8 cellular contexts compared by ENCODE assay signal in genomic region chr17:17751996-17752821, GRCh38.
DNase-seq lines count a peak whose midpoint lies in the region; ATAC-seq and TF ChIP-seq lines count a peak whose summit lies in the region.

No MANE protein-coding gene starts in this region.

- no peaks in the 10 kb centered on the region for H3K27me3 Mint-ChIP-seq in activated B cell treated with CpG ODN at 0.5 μM for 24 hours

- no peaks in the 10 kb centered on the region for H3K9me3 Mint-ChIP-seq in activated B cell treated with CpG ODN at 0.5 μM for 24 hours

- H3K4me3 ChIP-seq in cardiac fibroblast (replicated peaks in 1 of 2; ENCODE audit: low read depth in 2 of 2, low read length in 2 of 2), result peak overlapping the region; percentile 39 to 56

- DNase-seq in NCI-H2171 (lab: John Stamatoyannopoulos, UW), result peak; percentile 97
- peak; percentile 93 for DNase-seq in activated B cell treated with CpG ODN at 0.5 μM for 24 hours
- peak; percentile 93 to 97 for DNase-seq in cardiac fibroblast (ENCODE audit: low read depth in 2 of 2)
- peak; percentile 80 for DNase-seq in inferior parietal cortex (ENCODE audit: extremely low spot score)
- peak; percentile 77 for DNase-seq in smooth muscle cell of the brain vasculature (ENCODE audit: low read depth, low spot score)
- no peak for DNase-seq in NCI-H82 treated with DMSO at 0.1 percent for 48 hours (lab: John Stamatoyannopoulos, UW; ENCODE audit: unreplicated experiment)

- POLR2A ChIA-PET in activated B cell treated with CpG ODN at 0.5 μM for 24 hours (lab: Charles Lee), result interaction anchor here (0.9 kb wide), 1 partner anchor 12 kb away, joined by 3 read pairs; no protein-coding TSS in a partner anchor

- H3K27ac Mint-ChIP-seq in activated B cell treated with CpG ODN at 0.5 μM for 24 hours, result peak overlapping the region; percentile 98

- peak overlapping the region; percentile 86 for H3K4me3 Mint-ChIP-seq in activated B cell treated with CpG ODN at 0.5 μM for 24 hours

- TF ChIP-seq CTCF in activated B cell treated with CpG ODN at 0.5 μM for 24 hours (IDR thresholded peaks at IDR 0.05) (no peak), cardiac fibroblast (IDR thresholded peaks at IDR 0.05; ENCODE audit: low read depth, low read length) (no peak)

- no peaks in the 10 kb centered on the region for H3K36me3 Mint-ChIP-seq in activated B cell treated with CpG ODN at 0.5 μM for 24 hours (ENCODE audit: low read depth)

- ATAC-seq in GM18519 (IDR thresholded peaks at IDR 0.05; ENCODE audit: low FRiP score, unreplicated experiment), result peak; percentile 52
- peak; percentile 62 for ATAC-seq in HG02973 (IDR thresholded peaks at IDR 0.05; ENCODE audit: unreplicated experiment)
- ATAC-seq in activated B cell treated with CpG ODN at 0.5 μM for 24 hours (ENCODE audit: low read depth), result peak; percentile 85

- intact Hi-C loops in activated B cell treated with CpG ODN at 0.5 μM for 24 hours (cut with micrococcal nuclease), result loop anchor here (1.0 to 10.0 kb wide), 11 partner anchors 30 to 767 kb away; partner anchors contain the start of genes ATPAF2, DRC3, DRG2 and GID4

- CTCF ChIA-PET in activated B cell treated with CpG ODN at 0.5 μM for 24 hours (lab: Charles Lee), result no interaction called here

- H3K4me1 Mint-ChIP-seq in activated B cell treated with CpG ODN at 0.5 μM for 24 hours, result peaks cover 88% of the 10 kb centered on the region
